In genomic region chrX:147405764-147406163, GRCh38 we compare ENCODE assay signal across 7 cellular contexts.
"Had no signal": no experiment of that assay in that cellular context is flagged by ENCODE, and none has a peak within 500 bp of the region (broad histone marks: within the 10 kb centered on the region; RNA-seq: fewer than 3 reads in every experiment).

No MANE protein-coding gene starts in this region.

- H3K4me3 ChIP-seq: K562 had no signal

- H3K27ac ChIP-seq: HL-60 had no signal

- FAIRE-seq: K562 had no signal

- ATAC-seq: K562 had no signal

- DNase-seq: GOT3, H7, HCEC 1CT, IMR-90, KG1 had no signal
